ENCODE assay signal across 15 cellular contexts in the genomic region with DNA sequence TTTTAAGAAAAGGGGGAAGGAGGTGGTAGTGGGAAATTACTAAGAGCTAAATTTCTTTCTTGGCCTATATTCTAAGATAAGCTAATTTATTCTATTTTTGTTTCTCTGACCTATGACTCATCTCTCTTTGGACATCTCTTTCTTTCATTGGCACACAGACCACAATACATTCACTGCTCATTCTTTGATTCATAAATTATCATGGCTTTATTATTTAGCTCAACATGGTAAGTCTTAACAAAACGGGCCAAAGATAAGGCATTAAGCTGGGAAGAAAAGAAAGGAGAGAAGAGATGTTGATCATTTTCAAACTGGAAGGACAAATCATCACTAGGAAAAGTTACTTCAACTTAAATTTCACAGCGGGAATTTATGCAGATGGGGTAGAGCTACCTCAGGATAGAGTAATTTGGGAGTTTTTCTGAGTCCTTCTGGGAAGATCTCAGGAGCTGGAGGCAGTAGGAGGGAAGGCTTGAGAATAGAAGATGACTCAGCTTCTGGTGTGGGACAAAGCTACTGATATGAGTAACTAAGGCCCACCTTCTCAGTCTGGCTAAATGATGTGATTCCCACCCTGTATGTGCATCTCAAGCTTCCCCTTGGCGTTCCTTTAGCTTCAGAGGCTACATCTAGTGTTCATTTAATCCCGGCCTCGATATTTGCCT. TPM values are rescaled to one million over a fixed set of nuclear protein-coding genes. Genes with fewer than 3 reads are reported as not detected.
DNase-seq lines count a peak whose midpoint lies in the region; ATAC-seq, FAIRE-seq and TF ChIP-seq lines count a peak whose summit lies in the region.
"Had no signal": no experiment of that assay in that cellular context is flagged by ENCODE, and none has a peak within 500 bp of the region (broad histone marks: within the 10 kb centered on the region; RNA-seq: fewer than 3 reads in every experiment).

No MANE protein-coding gene starts in this region.

- peak overlapping the region; percentile 72 for H3K9ac ChIP-seq in smooth muscle cell (ENCODE audit: low read depth)

- peak overlapping the region; percentile 61 for H3K4me2 ChIP-seq in smooth muscle cell

- H3K9me3 ChIP-seq in smooth muscle cell (replicated peaks; ENCODE audit: low read depth): no peaks in the 10 kb centered on the region
- H3K9me3 ChIP-seq: vagina had no signal

- H3K36me3 ChIP-seq in bronchial epithelial cell (ENCODE audit: control insufficient read depth, insufficient read depth, low read length): no peaks in the 10 kb centered on the region
- H3K36me3 ChIP-seq in smooth muscle cell (ENCODE audit: low read depth): no peaks in the 10 kb centered on the region
- H3K36me3 ChIP-seq: vagina had no signal

- no peak overlapping the region for H2AFZ ChIP-seq in smooth muscle cell (ENCODE audit: low read depth)

- H3K4me3 ChIP-seq in bronchial epithelial cell (ENCODE audit: low read depth, low read length) (no peak overlapping the region), smooth muscle cell (no peak overlapping the region)
- H3K4me3 ChIP-seq: vagina had no signal

- no peaks in the 10 kb centered on the region for H3K79me2 ChIP-seq in smooth muscle cell (ENCODE audit: low read depth)

- TF ChIP-seq CTCF in bronchial epithelial cell (IDR thresholded peaks at IDR 0.05; ENCODE audit: insufficient read depth, low read length, severe bottlenecking): no peak
- no peak for TF ChIP-seq CTCF in smooth muscle cell (IDR thresholded peaks at IDR 0.05; ENCODE audit: borderline replicate concordance, insufficient read depth, poor library complexity, severe bottlenecking)

- H3K4me1 ChIP-seq in smooth muscle cell (ENCODE audit: low read depth): peaks cover 26% of the 10 kb centered on the region

- FAIRE-seq in bronchial epithelial cell (lab: Jason Lieb, UNC): peak; percentile 73

- no peaks in the 10 kb centered on the region for H3K9me3 Mint-ChIP-seq in activated CD4-positive, alpha-beta memory T cell treated with anti-CD3 and anti-CD28 coated beads for 36 hours

- CTCF ChIA-PET in activated CD4-positive, alpha-beta memory T cell treated with anti-CD3 and anti-CD28 coated beads for 36 hours (lab: Charles Lee): no interaction called here

- peaks cover 21% of the 10 kb centered on the region for H3K27me3 Mint-ChIP-seq in activated CD4-positive, alpha-beta memory T cell treated with anti-CD3 and anti-CD28 coated beads for 36 hours

- 53% methylated on average over 5 of the region's 5 CpGs for WGBS in smooth muscle cell (ENCODE audit: low lambda C conversion rate)

- H3K36me3 Mint-ChIP-seq in activated CD4-positive, alpha-beta memory T cell treated with anti-CD3 and anti-CD28 coated beads for 36 hours: no peaks in the 10 kb centered on the region
- H3K36me3 Mint-ChIP-seq: WTC11 had no signal

- H3K27me3 ChIP-seq in bronchial epithelial cell (ENCODE audit: control insufficient read depth, insufficient read depth, low read length): no peaks in the 10 kb centered on the region
- no peaks in the 10 kb centered on the region for H3K27me3 ChIP-seq in smooth muscle cell (ENCODE audit: low read depth)
- H3K27me3 ChIP-seq: vagina had no signal

- H3K27ac Mint-ChIP-seq in activated CD4-positive, alpha-beta memory T cell treated with anti-CD3 and anti-CD28 coated beads for 36 hours: no peak overlapping the region
- H3K27ac Mint-ChIP-seq: progenitor cell of endocrine pancreas, WTC11 had no signal

- H3F3A ChIP-seq in smooth muscle cell (ENCODE audit: low read depth): peaks cover 27% of the 10 kb centered on the region

- no peaks in the 10 kb centered on the region for H4K20me1 ChIP-seq in smooth muscle cell (ENCODE audit: low read depth)

- H3K27ac ChIP-seq in smooth muscle cell (ENCODE audit: low read depth): peak overlapping the region; percentile 99
- H3K27ac ChIP-seq: vagina had no signal

- no peak overlapping the region for H3K4me3 Mint-ChIP-seq in activated CD4-positive, alpha-beta memory T cell treated with anti-CD3 and anti-CD28 coated beads for 36 hours
- H3K4me3 Mint-ChIP-seq: WTC11 had no signal

- H3K4me1 Mint-ChIP-seq in activated CD4-positive, alpha-beta memory T cell treated with anti-CD3 and anti-CD28 coated beads for 36 hours (ENCODE audit: low read depth): peaks cover 8% of the 10 kb centered on the region

- POLR2A ChIA-PET in activated CD4-positive, alpha-beta memory T cell treated with anti-CD3 and anti-CD28 coated beads for 36 hours (lab: Charles Lee): no interaction called here

- peak; percentile 88 for DNase-seq in M059J (ENCODE audit: low read depth)
- peak; percentile 61 for DNase-seq in bronchial epithelial cell (ENCODE audit: low read depth)
- DNase-seq in smooth muscle cell (lab: John Stamatoyannopoulos, UW; ENCODE audit: unreplicated experiment): no peak
- DNase-seq in activated CD4-positive, alpha-beta memory T cell treated with anti-CD3 and anti-CD28 coated beads for 36 hours: no peak
- DNase-seq in T1000 (lab: John Stamatoyannopoulos, UW): no peak
- DNase-seq in D341Med (ENCODE audit: low spot score): no peak
- no peak for DNase-seq in NCI-H446 (lab: John Stamatoyannopoulos, UW)
- DNase-seq: activated effector memory CD4-positive, alpha-beta T cell treated with anti-CD3 and anti-CD28 coated beads, Interleukin-2, amount 50 U/mL, for 16 hours; effector memory CD4-positive, alpha-beta T cell; GDM1; NCI-H1048 had no signal

- intact Hi-C loops in activated CD4-positive, alpha-beta memory T cell treated with anti-CD3 and anti-CD28 coated beads for 36 hours (cut with micrococcal nuclease): no loop called here

- ATAC-seq in GM18909 (IDR thresholded peaks at IDR 0.05; ENCODE audit: poor library complexity, unreplicated experiment): peak; percentile 36
- ATAC-seq: WTC11 had no signal

RNA-seq across cellular contexts. Expression of a gene that starts 7.5 kb away (rescaled TPM):
- 176 and 223 TPM in 2 replicates for total RNA-seq in M059J (2014; rRNA removed; shearing (Covaris generic))
- total RNA-seq in bronchial epithelial cell: 196 and 294 TPM in 2 replicates
- 314 and 372 TPM in 2 replicates for total RNA-seq in smooth muscle cell
- 92.7 and 110 TPM in 2 replicates for polyA plus RNA-seq in smooth muscle cell
- 10 to 100 TPM; 20.3 to 20.6 TPM for total RNA-seq in activated CD4-positive, alpha-beta memory T cell treated with anti-CD3 and anti-CD28 coated beads for 36 hours

Comparison
In these comparisons a context has a peak if more than half of its experiments do, and no peak if none do; other contexts are left out.
1. DNase-seq: peak in M059J (single experiment) and bronchial epithelial cell (single experiment); none in smooth muscle cell (single experiment), activated CD4-positive, alpha-beta memory T cell treated with anti-CD3 and anti-CD28 coated beads for 36 hours (single experiment), T1000 (single experiment), D341Med (single experiment) and NCI-H446 (0 of 2).